ENCODE assay signal across 8 cellular contexts in genomic region chr7:37234928-37235327, GRCh38.
A peak's percentile ranks its signal among the peaks of the same experiment; 100 is the strongest.
DNase-seq lines count a peak whose midpoint lies in the region; ATAC-seq and TF ChIP-seq lines count a peak whose summit lies in the region.

No MANE protein-coding gene starts in this region.

- H3K27me3 ChIP-seq in body of pancreas, result no peaks in the 10 kb centered on the region
- H3K27me3 ChIP-seq in ovary, result no peaks in the 10 kb centered on the region

- H3K9me3 ChIP-seq in body of pancreas (no peaks in the 10 kb centered on the region), mucosa of descending colon (no peaks in the 10 kb centered on the region), ovary (no peaks in the 10 kb centered on the region)

- no peak for TF ChIP-seq POLR2A in body of pancreas (IDR thresholded peaks at IDR 0.05)
- no peak for TF ChIP-seq POLR2A in ovary (IDR thresholded peaks at IDR 0.05)

- WGBS in body of pancreas, 2 donors, result 4 to 7% methylated on average over 1 of the region's 1 CpG
- WGBS in ovary, 3 donors, result 16 to 20% (median 19%) methylated on average over 1 of the region's 1 CpG

- TF ChIP-seq CTCF in LNCAP (IDR thresholded peaks at IDR 0.05) (peak; percentile 84), body of pancreas (IDR thresholded peaks at IDR 0.05) (peak; percentile 34 to 74 (median 64)), mucosa of descending colon (IDR thresholded peaks at IDR 0.05) (no peak), ovary (IDR thresholded peaks at IDR 0.05) (peak in 1 of 3 donors; percentile 43)

- H3K36me3 ChIP-seq in body of pancreas (replicated peaks in 1 of 2; ENCODE audit: insufficient read depth in 1 of 2, low read depth in 2 of 2) (no peaks in the 10 kb centered on the region), mucosa of descending colon (ENCODE audit: low read depth) (no peaks in the 10 kb centered on the region), ovary (no peaks in the 10 kb centered on the region)

- no peak overlapping the region for H3K27ac ChIP-seq in body of pancreas
- H3K27ac ChIP-seq in ovary, result no peak overlapping the region

- DNase-seq in DMS53 (lab: John Stamatoyannopoulos, UW) (peak; percentile 60), body of pancreas (peak in 1 of 4 donors; percentile 16), lung microvascular endothelial cell (ENCODE audit: low read depth in 2 of 2) (peak; percentile 47 to 74), mucosa of descending colon (no peak), ovary (no peak), left cardiac atrium (no peak)

- TF ChIP-seq EP300 in ovary (IDR thresholded peaks at IDR 0.05), result no peak

- ATAC-seq in body of pancreas, result no peak
- no peak for ATAC-seq in mucosa of descending colon
- ATAC-seq in HG02938 (IDR thresholded peaks at IDR 0.05; ENCODE audit: unreplicated experiment), result no peak
- no peak for ATAC-seq in left cardiac atrium

- H3K4me1 ChIP-seq in body of pancreas (no peaks in the 10 kb centered on the region), mucosa of descending colon (ENCODE audit: low read depth) (no peaks in the 10 kb centered on the region), ovary (ENCODE audit: insufficient read depth) (no peaks in the 10 kb centered on the region)

- intact Hi-C loops in body of pancreas (cut with DNase I), result no loop called here
- intact Hi-C loops in mucosa of descending colon (cut with DNase I, micrococcal nuclease), result no loop called here
- intact Hi-C loops in ovary (cut with DNase I), result no loop called here
- intact Hi-C loops in left cardiac atrium (cut with DNase I), result loop anchor here (10.0 kb wide), 1 partner anchor 260 kb away; no protein-coding TSS in a partner anchor

- H3K4me3 ChIP-seq in body of pancreas (no peak overlapping the region), mucosa of descending colon (no peak overlapping the region), ovary (no peak overlapping the region)

Comparison
In these comparisons a context has a peak if more than half of its experiments do, and no peak if none do; other contexts are left out.
1. DNase-seq: peak in DMS53 (single experiment) and lung microvascular endothelial cell (2 of 2); none in mucosa of descending colon (0 of 3), ovary (0 of 5) and left cardiac atrium (single experiment).
2. intact Hi-C loops: an anchor here in left cardiac atrium (10.0 kb wide); none called in body of pancreas, mucosa of descending colon and ovary.